7 cellular contexts compared by ENCODE assay signal in genomic region chr12:113980537-113981337, GRCh38. TPM values are rescaled to one million over a fixed set of nuclear protein-coding genes. Genes with fewer than 3 reads are reported as not detected.
DNase-seq lines count a peak whose midpoint lies in the region; ATAC-seq and TF ChIP-seq lines count a peak whose summit lies in the region.

No MANE protein-coding gene starts in this region.

- H3K4me1 ChIP-seq in right atrium auricular region (no peaks in the 10 kb centered on the region), sigmoid colon (no peaks in the 10 kb centered on the region)

- H3K36me3 ChIP-seq in right atrium auricular region (no peaks in the 10 kb centered on the region), sigmoid colon (no peaks in the 10 kb centered on the region)

- H3K4me3 ChIP-seq in right atrium auricular region (no peak overlapping the region), sigmoid colon (no peak overlapping the region)

- H3K9me3 ChIP-seq in right atrium auricular region (no peaks in the 10 kb centered on the region), sigmoid colon (no peaks in the 10 kb centered on the region)

- TF ChIP-seq POLR2A in sigmoid colon (IDR thresholded peaks at IDR 0.05): no peak

- no peak for TF ChIP-seq EP300 in sigmoid colon (IDR thresholded peaks at IDR 0.05)

- DNase-seq in GM03348 (ENCODE audit: low spot score) (peak; percentile 77), HuH-7 (ENCODE audit: low spot score) (peak; percentile 22), NCI-H82 treated with DMSO at 0.1 percent for 48 hours (lab: John Stamatoyannopoulos, UW; ENCODE audit: unreplicated experiment) (peak; percentile 16), amniotic stem cell (lab: John Stamatoyannopoulos, UW) (peak; percentile 18), right atrium auricular region (ENCODE audit: low spot score) (no peak), sigmoid colon (no peak)

- H3K27me3 ChIP-seq in right atrium auricular region: no peaks in the 10 kb centered on the region
- peaks cover 0 to 46% (median 17%) of the 10 kb centered on the region in 3 donors for H3K27me3 ChIP-seq in sigmoid colon

- ATAC-seq in HG02970 (IDR thresholded peaks at IDR 0.05; ENCODE audit: low FRiP score, unreplicated experiment): no peak

- WGBS in sigmoid colon, 2 donors: 7 to 16% methylated on average over 12 of the region's 12 CpGs

- TF ChIP-seq CTCF in right atrium auricular region (IDR thresholded peaks at IDR 0.05) (peak; percentile 89 to 93), sigmoid colon (IDR thresholded peaks at IDR 0.05) (peak; percentile 67 to 90 (median 82))

- intact Hi-C loops in sigmoid colon (cut with DNase I): loop anchor here (2.0 kb wide), 2 partner anchors 528 to 1936 kb away; no protein-coding TSS in a partner anchor

- H3K27ac ChIP-seq in right atrium auricular region (no peak overlapping the region), sigmoid colon (no peak overlapping the region)

RNA-seq across cellular contexts. Expression of gene RBM19, which starts 14.6 kb away (rescaled TPM):
- total RNA-seq in right atrium auricular region: 10 to 100 TPM; 15.3 to 15.6 TPM
- 10 to 100 TPM; 22.2 to 42.7 (median 26.2) TPM for total RNA-seq in sigmoid colon
- 10 to 100 TPM in 1 of 3 donors, 1 to 10 TPM in 2; 5.3 to 23.6 (median 5.4) TPM for polyA plus RNA-seq in sigmoid colon

Comparison
In these comparisons a context has a peak if more than half of its experiments do, and no peak if none do; other contexts are left out.
1. DNase-seq: peak in GM03348 (single experiment), HuH-7 (single experiment), NCI-H82 treated with DMSO at 0.1 percent for 48 hours (single experiment) and amniotic stem cell (single experiment); none in right atrium auricular region (single experiment) and sigmoid colon (single experiment).